In genomic region chr2:101733257-101733993, GRCh38 we compare ENCODE assay signal across 12 cellular contexts. TPM values are rescaled to one million over a fixed set of nuclear protein-coding genes. Genes with fewer than 3 reads are reported as not detected.
DNase-seq lines count a peak whose midpoint lies in the region; ATAC-seq and TF ChIP-seq lines count a peak whose summit lies in the region.
"Had no signal": no experiment of that assay in that cellular context is flagged by ENCODE, and none has a peak within 500 bp of the region (broad histone marks: within the 10 kb centered on the region; RNA-seq: fewer than 3 reads in every experiment).

No MANE protein-coding gene starts in this region.

- H3K27me3 Mint-ChIP-seq in CD4-positive, CD25-positive, alpha-beta regulatory T cell, result no peaks in the 10 kb centered on the region
- H3K27me3 Mint-ChIP-seq in neural crest cell (ENCODE audit: low read depth), result no peaks in the 10 kb centered on the region

- intact Hi-C loops in dorsolateral prefrontal cortex (cut with DNase I), result no loop called here
- intact Hi-C loops in sigmoid colon (cut with DNase I), result no loop called here

- no peaks in the 10 kb centered on the region for H3K9me3 Mint-ChIP-seq in CD4-positive, CD25-positive, alpha-beta regulatory T cell
- no peaks in the 10 kb centered on the region for H3K9me3 Mint-ChIP-seq in neural crest cell
- H3K9me3 Mint-ChIP-seq: stimulated activated effector memory CD8-positive, alpha-beta T cell treated with anti-CD3 and anti-CD28 coated beads, Interleukin-12 subunit alpha, Interleukin-12 subunit beta, amount 100 ng/mL, for 72 hours had no signal

- ATAC-seq in CD4-positive, CD25-positive, alpha-beta regulatory T cell (ENCODE audit: low read depth in 2 of 2), result no peak
- ATAC-seq in GM21723 (IDR thresholded peaks at IDR 0.05; ENCODE audit: unreplicated experiment), result no peak
- ATAC-seq: stimulated activated effector memory CD8-positive, alpha-beta T cell treated with anti-CD3 and anti-CD28 coated beads, Interleukin-12 subunit alpha, Interleukin-12 subunit beta, amount 100 ng/mL, for 72 hours had no signal

- no peaks in the 10 kb centered on the region for H3K9me3 ChIP-seq in CD4-positive, CD25-positive, alpha-beta regulatory T cell (ENCODE audit: control insufficient read depth in 2 of 2, low read length in 2 of 2)
- H3K9me3 ChIP-seq in sigmoid colon, result no peaks in the 10 kb centered on the region
- H3K9me3 ChIP-seq: colonic mucosa had no signal

- peaks cover 3% of the 10 kb centered on the region for H3K36me3 Mint-ChIP-seq in CD4-positive, CD25-positive, alpha-beta regulatory T cell
- H3K36me3 Mint-ChIP-seq in neural crest cell (ENCODE audit: low read depth), result no peaks in the 10 kb centered on the region
- H3K36me3 Mint-ChIP-seq: stimulated activated effector memory CD8-positive, alpha-beta T cell treated with anti-CD3 and anti-CD28 coated beads, Interleukin-12 subunit alpha, Interleukin-12 subunit beta, amount 100 ng/mL, for 72 hours had no signal

- WGBS in sigmoid colon, 2 donors, result 82 to 84% methylated on average over 4 of the region's 4 CpGs

- no peak for TF ChIP-seq POLR2A in sigmoid colon (IDR thresholded peaks at IDR 0.05)

- H3K27ac Mint-ChIP-seq in CD4-positive, CD25-positive, alpha-beta regulatory T cell, result peak overlapping the region; percentile 31 to 88 (median 48)
- H3K27ac Mint-ChIP-seq in neural crest cell (ENCODE audit: unreplicated experiment), result peak overlapping the region; percentile 16
- H3K27ac Mint-ChIP-seq: stimulated activated effector memory CD8-positive, alpha-beta T cell treated with anti-CD3 and anti-CD28 coated beads, Interleukin-12 subunit alpha, Interleukin-12 subunit beta, amount 100 ng/mL, for 72 hours had no signal

- TF ChIP-seq EP300 in sigmoid colon (IDR thresholded peaks at IDR 0.05), result no peak

- peaks cover 44 to 91% (median 75%) of the 10 kb centered on the region in 4 donors for H3K4me1 Mint-ChIP-seq in CD4-positive, CD25-positive, alpha-beta regulatory T cell
- peaks cover 64% of the 10 kb centered on the region for H3K4me1 Mint-ChIP-seq in neural crest cell

- H3K4me1 ChIP-seq in CD4-positive, CD25-positive, alpha-beta regulatory T cell (ENCODE audit: control insufficient read depth, insufficient read depth, low read length, poor library complexity, severe bottlenecking), result peaks cover 77% of the 10 kb centered on the region
- H3K4me1 ChIP-seq in sigmoid colon, result peaks cover 0 to 63% (median 48%) of the 10 kb centered on the region in 4 donors

- peak overlapping the region in 3 of 4 donors; percentile 16 to 61 (median 58) for H3K4me3 Mint-ChIP-seq in CD4-positive, CD25-positive, alpha-beta regulatory T cell
- H3K4me3 Mint-ChIP-seq in neural crest cell, result no peak overlapping the region
- H3K4me3 Mint-ChIP-seq: stimulated activated effector memory CD8-positive, alpha-beta T cell treated with anti-CD3 and anti-CD28 coated beads, Interleukin-12 subunit alpha, Interleukin-12 subunit beta, amount 100 ng/mL, for 72 hours had no signal

- H3K4me3 ChIP-seq in CD4-positive, CD25-positive, alpha-beta regulatory T cell (ENCODE audit: low read depth, low read length), result peak overlapping the region; percentile 21
- H3K4me3 ChIP-seq in dorsolateral prefrontal cortex (no peak overlapping the region), sigmoid colon (no peak overlapping the region)
- H3K4me3 ChIP-seq: colonic mucosa had no signal

- TF ChIP-seq CTCF in dorsolateral prefrontal cortex (IDR thresholded peaks at IDR 0.05 in 54 of 56, conservative IDR thresholded peaks at IDR 0.05 in 2 of 56; ENCODE audit: low read depth in 1 of 56, partially characterized antibody in 56 of 56) (no peak), neural crest cell (conservative IDR thresholded peaks at IDR 0.05) (no peak), sigmoid colon (IDR thresholded peaks at IDR 0.05) (no peak)

- no peaks in the 10 kb centered on the region for H3K27me3 ChIP-seq in CD4-positive, CD25-positive, alpha-beta regulatory T cell (ENCODE audit: control insufficient read depth, insufficient read depth, low read length)
- H3K27me3 ChIP-seq in dorsolateral prefrontal cortex (no peaks in the 10 kb centered on the region), sigmoid colon (no peaks in the 10 kb centered on the region)
- H3K27me3 ChIP-seq: colonic mucosa had no signal

- no peaks in the 10 kb centered on the region for H3K36me3 ChIP-seq in CD4-positive, CD25-positive, alpha-beta regulatory T cell (ENCODE audit: control insufficient read depth, insufficient read depth, low read length)
- H3K36me3 ChIP-seq in sigmoid colon, result no peaks in the 10 kb centered on the region
- H3K36me3 ChIP-seq: colonic mucosa had no signal

- DNase-seq in CD4-positive, CD25-positive, alpha-beta regulatory T cell, result no peak
- DNase-seq in LHCN-M2 (ENCODE audit: low read depth) (peak; percentile 43), dorsolateral prefrontal cortex (no peak), neural crest cell (ENCODE audit: low read depth, low spot score) (no peak), sigmoid colon (no peak)
- no peak for DNase-seq in activated effector memory CD4-positive, alpha-beta T cell treated with anti-CD3 and anti-CD28 coated beads, Interleukin-2, amount 50 U/mL, for 16 hours
- DNase-seq in activated effector memory CD4-positive, alpha-beta T cell treated with Interleukin-2 at 50 U/mL for 16 hours, result no peak
- DNase-seq: colonic mucosa, NCI-H1048, T1000 had no signal

- H3K27ac ChIP-seq in CD4-positive, CD25-positive, alpha-beta regulatory T cell (ENCODE audit: insufficient read depth, low read length, poor library complexity, severe bottlenecking), result no peak overlapping the region
- H3K27ac ChIP-seq in dorsolateral prefrontal cortex, result peak overlapping the region; percentile 65 to 98 (median 94)
- no peak overlapping the region for H3K27ac ChIP-seq in sigmoid colon
- H3K27ac ChIP-seq: colonic mucosa had no signal

RNA-seq across cellular contexts. Expression of gene MAP4K4, which starts 35.9 kb away (rescaled TPM):
- 179 TPM for total RNA-seq in CD4-positive, CD25-positive, alpha-beta regulatory T cell
- 10 to 100 TPM in 2 of 4 donors, 1 to 10 TPM in 2; 6.7 to 22.3 (median 11.4) TPM for polyA plus RNA-seq in CD4-positive, CD25-positive, alpha-beta regulatory T cell
- total RNA-seq in LHCN-M2 (2014; rRNA removed) (215 and 252 TPM in 2 replicates), dorsolateral prefrontal cortex (100 to 1,000 TPM; 137 to 701 (median 262) TPM), neural crest cell (209 and 212 TPM in 2 replicates), sigmoid colon (10 to 100 TPM; 37.2 to 62.9 (median 48.9) TPM)
- 114 TPM for polyA plus RNA-seq in LHCN-M2 (2012)
- polyA plus RNA-seq in sigmoid colon, result 10 to 100 TPM in 2 of 3 donors, 1 to 10 TPM in 1; 8.8 to 28.6 (median 11.4) TPM

Comparison
In these comparisons a context has a peak if more than half of its experiments do, and no peak if none do; other contexts are left out.
1. H3K27ac ChIP-seq: peak in dorsolateral prefrontal cortex (59 of 59); none in CD4-positive, CD25-positive, alpha-beta regulatory T cell (single experiment) and sigmoid colon (0 of 4).